21 cellular contexts compared by ENCODE assay signal in the genomic region with DNA sequence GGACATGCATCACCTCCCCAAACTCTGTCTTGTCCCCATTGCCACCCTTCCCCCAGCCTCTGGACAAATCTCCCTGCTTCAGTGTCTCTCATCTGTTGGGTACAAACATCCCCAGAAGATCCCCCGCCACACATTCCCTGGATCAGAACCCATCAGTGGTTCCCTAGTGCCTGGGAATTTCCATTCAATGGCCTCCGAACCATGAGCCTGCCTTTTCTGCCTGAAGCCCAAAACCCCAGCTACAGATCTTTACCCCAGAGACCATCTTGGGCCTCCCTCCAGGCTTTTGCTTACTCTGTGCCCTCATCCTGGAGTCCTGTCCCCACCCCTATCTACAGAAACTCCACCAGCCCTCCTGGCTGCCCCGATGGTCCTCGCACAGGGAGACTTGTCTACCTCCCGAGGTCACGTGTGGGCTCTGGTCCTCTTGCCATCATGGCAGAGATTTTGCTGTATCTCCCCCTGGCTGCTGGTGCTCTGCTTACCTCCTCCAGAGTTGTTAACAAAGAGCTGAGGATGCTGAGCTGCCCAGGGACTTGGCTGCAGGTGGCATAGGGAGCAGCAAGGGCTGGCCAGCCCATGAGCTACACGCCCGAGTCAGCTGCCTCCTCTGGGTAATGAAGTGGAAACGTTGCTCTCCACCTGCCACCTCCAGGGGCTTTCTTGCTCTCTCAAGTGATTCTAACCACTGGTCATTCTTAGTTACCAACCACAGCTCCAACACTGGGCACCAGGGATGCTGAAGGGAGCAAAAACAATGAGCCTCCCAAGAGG.
DNase-seq lines count a peak whose midpoint lies in the region; ATAC-seq and TF ChIP-seq lines count a peak whose summit lies in the region.
"Had no signal": no experiment of that assay in that cellular context is flagged by ENCODE, and none has a peak within 500 bp of the region (broad histone marks: within the 10 kb centered on the region; RNA-seq: fewer than 3 reads in every experiment).

No MANE protein-coding gene starts in this region.

- in situ Hi-C loops in IMR-90 (cut with MboI; ENCODE audit: low sequenced_read_pairs) = no loop called here

- no peak overlapping the region for H3K4me2 ChIP-seq in IMR-90 (ENCODE audit: low read depth, low read length)

- intact Hi-C loops in IMR-90 (cut with micrococcal nuclease) = no loop called here
- intact Hi-C loops in esophagus muscularis mucosa (cut with DNase I) = no loop called here
- intact Hi-C loops in vagina (cut with DNase I) = no loop called here

- TF ChIP-seq CTCF in IMR-90 (conservative IDR thresholded peaks at IDR 0.05; ENCODE audit: low read depth, low read length) (no peak), esophagus muscularis mucosa (IDR thresholded peaks at IDR 0.05) (no peak), vagina (IDR thresholded peaks at IDR 0.05) (no peak)

- H4K8ac ChIP-seq in IMR-90 (ENCODE audit: low read depth in 2 of 2, low read length in 2 of 2) = no peak overlapping the region

- TF ChIP-seq RAD21 in IMR-90 (IDR thresholded peaks at IDR 0.05; ENCODE audit: low read length) = no peak

- H2BK15ac ChIP-seq in IMR-90 (ENCODE audit: low read depth, low read length) = no peak overlapping the region

- CTCF ChIA-PET in IMR-90 (lab: Yijun Ruan, JAX) = interaction anchor here (1.3 to 1.4 kb wide), 2 partner anchors 15 to 21 kb away, joined by 3 to 4 read pairs; no protein-coding TSS in a partner anchor

- H3K36me3 ChIP-seq in IMR-90 (ENCODE audit: control insufficient read depth, insufficient read depth, low read length) (no peaks in the 10 kb centered on the region), esophagus muscularis mucosa (no peaks in the 10 kb centered on the region), vagina (no peaks in the 10 kb centered on the region)
- H3K36me3 ChIP-seq: ascending aorta, heart right ventricle, upper lobe of left lung had no signal

- dilution Hi-C loops in IMR-90 (cut with HindIII; ENCODE audit: low sequenced_read_pairs, unreplicated experiment) = no loop called here

- no peaks in the 10 kb centered on the region for H3K79me1 ChIP-seq in IMR-90 (ENCODE audit: low read depth in 1 of 2, low read length in 2 of 2)

- H4K5ac ChIP-seq in IMR-90 (ENCODE audit: low read depth, low read length) = no peak overlapping the region

- H3K4me3 ChIP-seq in IMR-90 (ENCODE audit: insufficient read depth, low read depth, low read length) (no peak overlapping the region), esophagus muscularis mucosa (no peak overlapping the region), vagina (no peak overlapping the region)
- H3K4me3 ChIP-seq: ascending aorta, coronary artery, SK-N-MC, upper lobe of left lung had no signal

- no peak overlapping the region for H2BK20ac ChIP-seq in IMR-90 (ENCODE audit: low read depth, low read length)

- H3K14ac ChIP-seq in IMR-90 (replicated peaks; ENCODE audit: low read depth, low read length) = no peak overlapping the region

- peaks cover 3% of the 10 kb centered on the region for H3K9me1 ChIP-seq in IMR-90 (ENCODE audit: insufficient read depth, low read length)

- H4K20me1 ChIP-seq in IMR-90 (ENCODE audit: insufficient read depth, low read length) = no peaks in the 10 kb centered on the region

- no TSS peak for BruUV-seq in IMR-90 (replicated peaks; lab: Mats Ljungman, UMichigan)

- no peak overlapping the region for H2BK120ac ChIP-seq in IMR-90 (ENCODE audit: low read depth, low read length)

- no peak overlapping the region for H3K27ac ChIP-seq in IMR-90 (ENCODE audit: insufficient read depth, low read length)
- no peak overlapping the region for H3K27ac ChIP-seq in esophagus muscularis mucosa (replicated peaks in 1 of 4)
- H3K27ac ChIP-seq in vagina = no peak overlapping the region
- H3K27ac ChIP-seq: ascending aorta, coronary artery, SK-N-MC, upper lobe of left lung had no signal

- H2BK5ac ChIP-seq in IMR-90 (ENCODE audit: low read depth, low read length, poor library complexity, severe bottlenecking) = no peak overlapping the region

- TF ChIP-seq POLR2A in IMR-90 (IDR thresholded peaks at IDR 0.05; ENCODE audit: low read depth, low read length) (no peak), esophagus muscularis mucosa (IDR thresholded peaks at IDR 0.05; ENCODE audit: low read depth) (no peak), vagina (IDR thresholded peaks at IDR 0.05) (no peak)

- H3K27me3 ChIP-seq in IMR-90 (ENCODE audit: control insufficient read depth, insufficient read depth, low read length) = peaks cover 1% of the 10 kb centered on the region; the same call in 1 of the 2 replicates
- H3K27me3 ChIP-seq in esophagus muscularis mucosa = peaks cover 0 to 26% (median 0%) of the 10 kb centered on the region in 4 donors
- no peaks in the 10 kb centered on the region for H3K27me3 ChIP-seq in vagina
- H3K27me3 ChIP-seq: ascending aorta, upper lobe of left lung had no signal

- no peak overlapping the region for H3K4ac ChIP-seq in IMR-90 (ENCODE audit: low read depth, low read length)

- DNase-seq in NCI-H748 (lab: John Stamatoyannopoulos, UW; ENCODE audit: unreplicated experiment) (peak; percentile 33), NCI-H748 treated with DMSO at 0.1 percent for 48 hours (lab: John Stamatoyannopoulos, UW) (no peak), IMR-90 (no peak), esophagus muscularis mucosa (ENCODE audit: extremely low spot score) (peak; percentile 89), NOMO-1 (lab: John Stamatoyannopoulos, UW; ENCODE audit: unreplicated experiment in 2 of 2) (no peak), vagina (ENCODE audit: extremely low spot score in 2 of 2) (no peak)
- DNase-seq: activated CD4-positive, alpha-beta memory T cell treated with anti-CD3 and anti-CD28 coated beads, Interleukin-2, amount 10 ng/mL, durations not matched to agents 7 days and 5 days; activated CD4-positive, CD25-positive, alpha-beta regulatory T cell treated with anti-CD3 and anti-CD28 coated beads, Interleukin-2, amount 50 U/mL, for 72 hours; effector memory CD4-positive, alpha-beta T cell; GOT3; heart right ventricle; NCI-H226; OCI-M1; stimulated activated CD4-positive, alpha-beta T cell treated with anti-CD3 and anti-CD28 coated beads, Interleukin-15, amount 100 ng/mL, for 24 hours; stimulated activated naive B cell treated with anti-CD40 and anti-IgM and Interleukin-4, amounts not matched to agents 10 μg/mL and 1 μg/mL and 100 μg/mL, for 72 hours; upper lobe of left lung had no signal

- TF ChIP-seq EP300 in esophagus muscularis mucosa (IDR thresholded peaks at IDR 0.05) = no peak

- H2AK5ac ChIP-seq in IMR-90 (ENCODE audit: low read depth, low read length) = no peak overlapping the region

- H2AK9ac ChIP-seq in IMR-90 (replicated peaks; ENCODE audit: low read depth, low read length, poor library complexity) = no peak overlapping the region

- peak overlapping the region; percentile 83 for H2AFZ ChIP-seq in IMR-90 (replicated peaks; ENCODE audit: low read length, poor library complexity)

- ATAC-seq in IMR-90 (ENCODE audit: low read depth) (no peak), HG03108 (IDR thresholded peaks at IDR 0.05; ENCODE audit: unreplicated experiment) (no peak)
- ATAC-seq: activated naive CD4-positive, alpha-beta T cell treated with anti-CD3 and anti-CD28 coated beads, Interleukin-2, amount 50 U/mL, for 72 hours; heart right ventricle had no signal

- POLR2A ChIA-PET in IMR-90 (lab: Charles Lee; ENCODE audit: unreplicated experiment) = no interaction called here

- no peak overlapping the region for H3K18ac ChIP-seq in IMR-90 (ENCODE audit: low read depth, low read length)

- no peak overlapping the region for H3K23ac ChIP-seq in IMR-90 (ENCODE audit: low read depth, low read length)

- no peak overlapping the region for H3K9ac ChIP-seq in IMR-90 (ENCODE audit: low read depth, low read length)

- H3K9me3 ChIP-seq in IMR-90 (ENCODE audit: control insufficient read depth, insufficient read depth, low read length) (no peaks in the 10 kb centered on the region), esophagus muscularis mucosa (no peaks in the 10 kb centered on the region), vagina (no peaks in the 10 kb centered on the region)
- H3K9me3 ChIP-seq: ascending aorta, heart right ventricle, upper lobe of left lung had no signal

- H3K56ac ChIP-seq in IMR-90 (ENCODE audit: extremely low read depth, insufficient read depth, low read length) = no peak overlapping the region

- 100% methylated on average over 1 of the region's 9 CpGs; no CpG with 5 or more reads in 1 of the 2 experiments for WGBS in IMR-90 (ENCODE audit: extremely low coverage in 2 of 2, insufficient read length in 1 of 2), 2 experiments
- 83% methylated on average over 9 of the region's 9 CpGs for WGBS in esophagus muscularis mucosa

- no peak overlapping the region; the same call in 1 of the 2 replicates for H4K91ac ChIP-seq in IMR-90 (ENCODE audit: insufficient read depth, low read depth, low read length)

- H3K4me1 ChIP-seq in IMR-90 (ENCODE audit: control insufficient read depth, insufficient read depth, low read length) (peaks cover 2% of the 10 kb centered on the region; the same call in 1 of the 2 replicates), esophagus muscularis mucosa (peaks cover 9 to 15% (median 11%) of the 10 kb centered on the region in 4 donors), vagina (no peaks in the 10 kb centered on the region)
- H3K4me1 ChIP-seq: upper lobe of left lung had no signal

TF ChIP-seq in IMR-90, 13 proteins besides CTCF, POLR2A, EP300 and RAD21 (continues in another document):
- no peak for TF ChIP-seq MXI1 (IDR thresholded peaks at IDR 0.05; ENCODE audit: borderline replicate concordance, low read depth, low read length)
- TF ChIP-seq SMC3 (IDR thresholded peaks at IDR 0.05; ENCODE audit: low read depth, low read length) = no peak
- TF ChIP-seq NFE2L2 (IDR thresholded peaks at IDR 0.05; ENCODE audit: low read depth, low read length) = no peak
- TF ChIP-seq MAFK (IDR thresholded peaks at IDR 0.05; ENCODE audit: low read depth, low read length) = no peak
- TF ChIP-seq, protein P1, sequence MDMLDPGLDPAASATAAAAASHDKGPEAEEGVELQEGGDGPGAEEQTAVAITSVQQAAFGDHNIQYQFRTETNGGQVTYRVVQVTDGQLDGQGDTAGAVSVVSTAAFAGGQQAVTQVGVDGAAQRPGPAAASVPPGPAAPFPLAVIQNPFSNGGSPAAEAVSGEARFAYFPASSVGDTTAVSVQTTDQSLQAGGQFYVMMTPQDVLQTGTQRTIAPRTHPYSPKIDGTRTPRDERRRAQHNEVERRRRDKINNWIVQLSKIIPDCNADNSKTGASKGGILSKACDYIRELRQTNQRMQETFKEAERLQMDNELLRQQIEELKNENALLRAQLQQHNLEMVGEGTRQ (IDR thresholded peaks at IDR 0.05; ENCODE audit: low read depth, low read length) = no peak
- TF ChIP-seq, protein P2, sequence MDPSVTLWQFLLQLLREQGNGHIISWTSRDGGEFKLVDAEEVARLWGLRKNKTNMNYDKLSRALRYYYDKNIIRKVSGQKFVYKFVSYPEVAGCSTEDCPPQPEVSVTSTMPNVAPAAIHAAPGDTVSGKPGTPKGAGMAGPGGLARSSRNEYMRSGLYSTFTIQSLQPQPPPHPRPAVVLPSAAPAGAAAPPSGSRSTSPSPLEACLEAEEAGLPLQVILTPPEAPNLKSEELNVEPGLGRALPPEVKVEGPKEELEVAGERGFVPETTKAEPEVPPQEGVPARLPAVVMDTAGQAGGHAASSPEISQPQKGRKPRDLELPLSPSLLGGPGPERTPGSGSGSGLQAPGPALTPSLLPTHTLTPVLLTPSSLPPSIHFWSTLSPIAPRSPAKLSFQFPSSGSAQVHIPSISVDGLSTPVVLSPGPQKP (IDR thresholded peaks at IDR 0.05; ENCODE audit: borderline replicate concordance, low read depth, low read length) = no peak

Comparison
In these comparisons a context has a peak if more than half of its experiments do, and no peak if none do; other contexts are left out.
1. DNase-seq: peak in NCI-H748 (single experiment) and esophagus muscularis mucosa (single experiment); none in NCI-H748 treated with DMSO at 0.1 percent for 48 hours (single experiment), IMR-90 (single experiment), NOMO-1 (0 of 2) and vagina (0 of 2).